ENCODE assay signal across 9 cellular contexts in genomic region chr7:70040971-70041766, GRCh38.
DNase-seq lines count a peak whose midpoint lies in the region; ATAC-seq and TF ChIP-seq lines count a peak whose summit lies in the region.
"Had no signal": no experiment of that assay in that cellular context is flagged by ENCODE, and none has a peak within 500 bp of the region (broad histone marks: within the 10 kb centered on the region; RNA-seq: fewer than 3 reads in every experiment).

No MANE protein-coding gene starts in this region.

- H3K9me3 Mint-ChIP-seq in CD4-positive, alpha-beta T cell, result no peaks in the 10 kb centered on the region

- DNase-seq in AG08395 (ENCODE audit: low spot score), result peak; percentile 25
- DNase-seq in HT-29 (ENCODE audit: low spot score), result peak; percentile 24
- DNase-seq in amniotic stem cell (lab: John Stamatoyannopoulos, UW), result peak; percentile 5
- DNase-seq in left lobe of liver (ENCODE audit: low spot score), result no peak
- no peak for DNase-seq in D341Med (ENCODE audit: low spot score)
- DNase-seq in CD4-positive, alpha-beta T cell, result no peak
- DNase-seq: T-helper 9 cell had no signal

- no peaks in the 10 kb centered on the region for H3K27me3 Mint-ChIP-seq in CD4-positive, alpha-beta T cell

- intact Hi-C loops in CD4-positive, alpha-beta T cell (cut with DNase I, micrococcal nuclease), result loop anchor here in 1 of 2 experiments (5.0 kb wide), 1 partner anchor 656 kb away; no protein-coding TSS in a partner anchor

- H3K9me3 ChIP-seq in CD4-positive, alpha-beta T cell (ENCODE audit: control insufficient read depth, low read length), result no peaks in the 10 kb centered on the region

- no peak overlapping the region for H3K27ac ChIP-seq in CD4-positive, alpha-beta T cell (ENCODE audit: low read depth, low read length)

- TF ChIP-seq CTCF in CD4-positive, alpha-beta T cell (IDR thresholded peaks at IDR 0.05), result no peak

- POLR2A ChIA-PET in CD4-positive, alpha-beta T cell (lab: Charles Lee), result no interaction called here

- H3K4me1 Mint-ChIP-seq in CD4-positive, alpha-beta T cell (ENCODE audit: low read depth), result no peaks in the 10 kb centered on the region

- H3K27ac Mint-ChIP-seq in CD4-positive, alpha-beta T cell, result no peak overlapping the region

- CTCF ChIA-PET in CD4-positive, alpha-beta T cell (lab: Charles Lee), result no interaction called here

- ATAC-seq in left lobe of liver, result peak; percentile 53
- ATAC-seq in GM21528 (IDR thresholded peaks at IDR 0.05; ENCODE audit: low FRiP score, unreplicated experiment), result no peak
- no peak for ATAC-seq in HG02571 (IDR thresholded peaks at IDR 0.05; ENCODE audit: unreplicated experiment)
- no peak for ATAC-seq in CD4-positive, alpha-beta T cell (ENCODE audit: poor library complexity)

- no peak overlapping the region for H3K4me3 Mint-ChIP-seq in CD4-positive, alpha-beta T cell

- no peaks in the 10 kb centered on the region for H3K36me3 Mint-ChIP-seq in CD4-positive, alpha-beta T cell (ENCODE audit: low read depth)

- no peaks in the 10 kb centered on the region for H3K27me3 ChIP-seq in CD4-positive, alpha-beta T cell (ENCODE audit: control insufficient read depth, insufficient read depth, low read length)

Comparison
In these comparisons a context has a peak if more than half of its experiments do, and no peak if none do; other contexts are left out.
1. DNase-seq: peak in AG08395 (single experiment), HT-29 (single experiment) and amniotic stem cell (single experiment); none in left lobe of liver (single experiment), D341Med (single experiment) and CD4-positive, alpha-beta T cell (0 of 10).